36 cellular contexts compared by ENCODE assay signal in genomic region chr16:24833352-24833751, GRCh38. TPM values are rescaled to one million over a fixed set of nuclear protein-coding genes. Genes with fewer than 3 reads are reported as not detected.
DNase-seq lines count a peak whose midpoint lies in the region; TF ChIP-seq lines count a peak whose summit lies in the region.
"Had no signal": no experiment of that assay in that cellular context is flagged by ENCODE, and none has a peak within 500 bp of the region (broad histone marks: within the 10 kb centered on the region; RNA-seq: fewer than 3 reads in every experiment).

No MANE protein-coding gene starts in this region.

- no peak for TF ChIP-seq POLR2A in sigmoid colon (IDR thresholded peaks at IDR 0.05)

- 92 to 95% methylated on average over 6 of the region's 6 CpGs for WGBS in sigmoid colon, 2 donors

- intact Hi-C loops in sigmoid colon (cut with DNase I) = no loop called here
- intact Hi-C loops in colonic mucosa (cut with DNase I) = loop anchor here (10.0 kb wide), 1 partner anchor 201 kb away; no protein-coding TSS in a partner anchor

- DNase-seq in mesenteric fat pad (ENCODE audit: low spot score) = peak; percentile 41
- peak; percentile 6 for DNase-seq in sigmoid colon
- no peak for DNase-seq in colonic mucosa
- no peak for DNase-seq in NCI-H1417 treated with DMSO at 0.1 percent for 48 hours (lab: John Stamatoyannopoulos, UW)
- no peak for DNase-seq in stimulated activated CD4-positive, alpha-beta T cell treated with anti-CD3 and anti-CD28 coated beads, Interleukin-2, amount 100 ng/mL, for 48 hours
- DNase-seq: 8988T; ACHN; AML-193; BE2C; C1 segment of cervical spinal cord; Caco-2; Calu3; CD4-positive, alpha-beta memory T cell; CD4-positive, alpha-beta T cell; CD4-positive, CD25-positive, alpha-beta regulatory T cell; CD8-positive, alpha-beta memory T cell; CD8-positive, alpha-beta T cell; COR-L47; DMS 273 treated with DMSO at 0.1 percent for 48 hours; DMS153; DMS53; DMS79; DMS79 treated with DMSO at 0.1 percent for 48 hours; DND-41; EL had no signal

- CTCF ChIA-PET in HEK293 (lab: Yijun Ruan, JAX) = interaction anchor here (0.6 to 0.7 kb wide), 2 partner anchors 31 to 930 kb away, joined by 4 to 5 read pairs; no protein-coding TSS in a partner anchor

- H3K27ac ChIP-seq in HEK293 (ENCODE audit: extremely low read depth, low read depth, low read length) (no peak overlapping the region), sigmoid colon (no peak overlapping the region), colonic mucosa (no peak overlapping the region)
- H3K27ac ChIP-seq: 22Rv1; BLaER1; BLaER1 treated with 17β-estradiol and CSF1 and Interleukin-3, amounts not matched to agents 10 nM and 100 nM; C4-2B had no signal

- H3K36me3 ChIP-seq in HEK293 (ENCODE audit: control insufficient read depth in 2 of 2, insufficient read depth in 1 of 2, low read length in 2 of 2) (peaks cover 0 to 7% of the 10 kb centered on the region in 2 experiments; a peak in 1 of 3 replicates), sigmoid colon (peaks cover 0 to 16% (median 3%) of the 10 kb centered on the region in 4 donors), colonic mucosa (no peaks in the 10 kb centered on the region)
- H3K36me3 ChIP-seq: BE2C had no signal

- H3K9me3 ChIP-seq in HEK293 (ENCODE audit: control insufficient read depth, insufficient read depth, low read depth, low read length) (no peaks in the 10 kb centered on the region), sigmoid colon (no peaks in the 10 kb centered on the region), colonic mucosa (no peaks in the 10 kb centered on the region)
- H3K9me3 ChIP-seq: A549; BE2C; BLaER1; BLaER1 treated with 17β-estradiol and CSF1 and Interleukin-3, amounts not matched to agents 10 nM and 100 nM; Caco-2 had no signal

- H3K4me1 ChIP-seq in HEK293 (ENCODE audit: control insufficient read depth, insufficient read depth, low read length) (no peaks in the 10 kb centered on the region), sigmoid colon (peaks cover 0 to 8% (median 3%) of the 10 kb centered on the region in 4 donors), colonic mucosa (peaks cover 6% of the 10 kb centered on the region)
- H3K4me1 ChIP-seq: BE2C, BLaER1 had no signal

- POLR2A ChIA-PET in HEK293 (lab: Yijun Ruan, JAX) = no interaction called here

- H3K4me3 ChIP-seq in HEK293 (ENCODE audit: low read depth, low read length) (no peak overlapping the region), sigmoid colon (no peak overlapping the region), colonic mucosa (no peak overlapping the region)
- H3K4me3 ChIP-seq: A549; BLaER1; BLaER1 treated with 17β-estradiol and CSF1 and Interleukin-3, amounts not matched to agents 10 nM and 100 nM had no signal

- TF ChIP-seq CTCF in HEK293 (tag by site-specific recombination; IDR thresholded peaks at IDR 0.05) (no peak), sigmoid colon (IDR thresholded peaks at IDR 0.05) (no peak), colonic mucosa (IDR thresholded peaks at IDR 0.05) (no peak)

- H3K27me3 ChIP-seq in sigmoid colon (no peaks in the 10 kb centered on the region), colonic mucosa (no peaks in the 10 kb centered on the region)
- H3K27me3 ChIP-seq: BE2C; BLaER1; BLaER1 treated with 17β-estradiol and CSF1 and Interleukin-3, amounts not matched to agents 10 nM and 100 nM had no signal

- no peak overlapping the region for H3K9ac ChIP-seq in colonic mucosa (ENCODE audit: low read depth in 2 of 2, low read length in 2 of 2)
- H3K9ac ChIP-seq: BLaER1; BLaER1 treated with 17β-estradiol and CSF1 and Interleukin-3, amounts not matched to agents 10 nM and 100 nM had no signal

- no peak for TF ChIP-seq EP300 in sigmoid colon (IDR thresholded peaks at IDR 0.05)

TF ChIP-seq in HEK293, 187 proteins besides CTCF, POLR2A, EP300 and RAD21:
- TF ChIP-seq ZBTB17 (tag by site-specific recombination; IDR thresholded peaks at IDR 0.05) = peak; percentile 90
- 0 out of 2 replicates have a peak, but pooled peaks have one; percentile 33 for TF ChIP-seq REST (tag by site-specific recombination; IDR thresholded peaks at IDR 0.05)
- no peak for TF ChIP-seq ZNF292 (tag by site-specific recombination; IDR thresholded peaks at IDR 0.05; ENCODE audit: borderline replicate concordance, low read depth)
- TF ChIP-seq ZNF510 (tag by site-specific recombination; IDR thresholded peaks at IDR 0.05; ENCODE audit: insufficient replicate concordance) = no peak
- peak; percentile 98 for TF ChIP-seq ZNF366 (tag by site-specific recombination; conservative IDR thresholded peaks at IDR 0.05)

RNA-seq across cellular contexts. Expression of gene SLC5A11, which starts 12.4 kb away (rescaled TPM):
- 0.16 TPM for total RNA-seq in mesenteric fat pad
- total RNA-seq in sigmoid colon = under 1 TPM in 1 of 4 donors, not detected in 3; 0.14 TPM
- 1 to 10 TPM in 1 of 3 donors, under 1 TPM in 1, not detected in 1; 0.19 to 1.2 TPM for polyA plus RNA-seq in sigmoid colon
- total RNA-seq in colonic mucosa = 1 to 10 TPM in 1 of 2 donors, under 1 TPM in 1; 0.79 to 2.6 TPM
- total RNA-seq: A673; Calu3; CD4-positive, CD25-positive, alpha-beta regulatory T cell; Daoy had no signal
- polyA plus RNA-seq: AG04450; BJ; CD14-positive monocyte; CD4-positive, alpha-beta memory T cell; CD4-positive, CD25-positive, alpha-beta regulatory T cell; CD8-positive, alpha-beta memory T cell had no signal

Comparison
In these comparisons a context has a peak if more than half of its experiments do, and no peak if none do; other contexts are left out.
1. DNase-seq: peak in mesenteric fat pad (single experiment) and sigmoid colon (single experiment); none in colonic mucosa (single experiment), NCI-H1417 treated with DMSO at 0.1 percent for 48 hours (single experiment) and stimulated activated CD4-positive, alpha-beta T cell treated with anti-CD3 and anti-CD28 coated beads, Interleukin-2, amount 100 ng/mL, for 48 hours (0 of 2).